Comparison of ENCODE assay signal across 8 cellular contexts in genomic region chrX:10110984-10111363, GRCh38. TPM values are rescaled to one million over a fixed set of nuclear protein-coding genes. Genes with fewer than 3 reads are reported as not detected.
DNase-seq lines count a peak whose midpoint lies in the region; ATAC-seq, FAIRE-seq and TF ChIP-seq lines count a peak whose summit lies in the region.

No MANE protein-coding gene starts in this region.

- TF ChIP-seq CTCF in KMS-11 (conservative IDR thresholded peaks at IDR 0.05; ENCODE audit: low read depth, low read length), result no peak
- no peak for TF ChIP-seq CTCF in lower leg skin (IDR thresholded peaks at IDR 0.05)

- no peak for FAIRE-seq in small intestine (lab: Jason Lieb, UNC)

- H3K27ac ChIP-seq in KMS-11 (peak overlapping the region; percentile 100), small intestine (ENCODE audit: low read depth in 1 of 2, low read length in 1 of 2) (peak overlapping the region; percentile 74 to 97)

- H3K36me3 ChIP-seq in KMS-11 (ENCODE audit: insufficient read depth), result no peaks in the 10 kb centered on the region
- H3K36me3 ChIP-seq in small intestine (ENCODE audit: control insufficient read depth in 2 of 2, insufficient read depth in 2 of 2, low read length in 2 of 2), result no peaks in the 10 kb centered on the region

- H3K4me3 ChIP-seq in KMS-11 (IDR thresholded peaks at IDR 0.05; ENCODE audit: insufficient read depth, low read depth, low read length) (no peak overlapping the region), small intestine (ENCODE audit: low read depth in 1 of 2, low read length in 2 of 2) (no peak overlapping the region), lower leg skin (ENCODE audit: low read depth, poor library complexity, severe bottlenecking) (no peak overlapping the region)

- ATAC-seq in GM19035 (IDR thresholded peaks at IDR 0.05; ENCODE audit: unreplicated experiment), result peak; percentile 47

- H3K36me3 Mint-ChIP-seq in activated naive CD4-positive, alpha-beta T cell treated with anti-CD3 and anti-CD28 coated beads for 36 hours (ENCODE audit: low read depth), result no peaks in the 10 kb centered on the region

- H3K79me2 ChIP-seq in KMS-11 (ENCODE audit: insufficient read depth, low read depth), result peaks cover 27% of the 10 kb centered on the region; the same call in 1 of the 2 replicates

- H3K9ac ChIP-seq in KMS-11, result peak overlapping the region; percentile 94

- H3K4me2 ChIP-seq in KMS-11, result peak overlapping the region; percentile 100

- peak overlapping the region; percentile 91 for H3K27ac Mint-ChIP-seq in activated naive CD4-positive, alpha-beta T cell treated with anti-CD3 and anti-CD28 coated beads for 36 hours

- intact Hi-C loops in activated naive CD4-positive, alpha-beta T cell treated with anti-CD3 and anti-CD28 coated beads for 36 hours (cut with micrococcal nuclease), result loop anchor here (1.0 to 5.0 kb wide), 4 partner anchors 13 to 649 kb away; no protein-coding TSS in a partner anchor
- intact Hi-C loops in lower leg skin (cut with DNase I; ENCODE audit: low total_unique reads), result no loop called here

- H3K9me3 Mint-ChIP-seq in activated naive CD4-positive, alpha-beta T cell treated with anti-CD3 and anti-CD28 coated beads for 36 hours, result no peaks in the 10 kb centered on the region

- no peaks in the 10 kb centered on the region for H4K20me1 ChIP-seq in KMS-11 (ENCODE audit: insufficient read depth)

- peak; percentile 46 for DNase-seq in activated naive CD4-positive, alpha-beta T cell treated with anti-CD3 and anti-CD28 coated beads for 36 hours
- DNase-seq in small intestine (peak; percentile 11), NCI-H2196 treated with DMSO at 0.1 percent for 48 hours (lab: John Stamatoyannopoulos, UW; ENCODE audit: unreplicated experiment) (no peak), GF-D8 (lab: John Stamatoyannopoulos, UW) (no peak), NOMO-1 treated with dmso at 0.1 percent for 144 hours (lab: John Stamatoyannopoulos, UW; ENCODE audit: unreplicated experiment) (no peak), lower leg skin (ENCODE audit: low spot score in 2 of 2) (no peak)

- WGBS in small intestine, 3 donors, result 49 to 68% (median 65%) methylated on average over 9 to 10 of the region's 10 CpGs
- 64% methylated on average over 8 to 10 of the region's 10 CpGs for WGBS in lower leg skin, 2 donors

- H3K4me3 Mint-ChIP-seq in activated naive CD4-positive, alpha-beta T cell treated with anti-CD3 and anti-CD28 coated beads for 36 hours, result peak overlapping the region; percentile 64

- H2AFZ ChIP-seq in KMS-11 (ENCODE audit: low read depth), result peak overlapping the region; percentile 22; the same call in 1 of the 2 replicates

- no peaks in the 10 kb centered on the region for H3K9me3 ChIP-seq in small intestine (ENCODE audit: control insufficient read depth, low read depth)

- no peak for TF ChIP-seq POLR2A in lower leg skin (IDR thresholded peaks at IDR 0.05)

- H3K4me1 ChIP-seq in KMS-11 (ENCODE audit: low read depth, poor library complexity, severe bottlenecking) (peaks cover 82% of the 10 kb centered on the region), small intestine (ENCODE audit: control insufficient read depth in 2 of 2, insufficient read depth in 1 of 2, low read depth in 1 of 2, low read length in 1 of 2) (no peaks in the 10 kb centered on the region)

- H3K27me3 Mint-ChIP-seq in activated naive CD4-positive, alpha-beta T cell treated with anti-CD3 and anti-CD28 coated beads for 36 hours (ENCODE audit: low read depth), result no peaks in the 10 kb centered on the region

- CTCF ChIA-PET in activated naive CD4-positive, alpha-beta T cell treated with anti-CD3 and anti-CD28 coated beads for 36 hours (lab: Charles Lee), result interaction anchor here (0.7 to 16.2 kb wide), 7 partner anchors 9 to 115 kb away, joined by 3 to 241 read pairs (median 4); no protein-coding TSS in a partner anchor

- H3K27me3 ChIP-seq in KMS-11 (ENCODE audit: insufficient read depth, low read depth), result no peaks in the 10 kb centered on the region
- H3K27me3 ChIP-seq in small intestine (ENCODE audit: control insufficient read depth in 2 of 2, insufficient read depth in 2 of 2, low read length in 2 of 2), result no peaks in the 10 kb centered on the region

- peaks cover 57% of the 10 kb centered on the region for H3K4me1 Mint-ChIP-seq in activated naive CD4-positive, alpha-beta T cell treated with anti-CD3 and anti-CD28 coated beads for 36 hours (ENCODE audit: low read depth)

RNA-seq across cellular contexts. Expression of gene CLCN4, which starts 45.8 kb away (rescaled TPM):
- not detected for total RNA-seq in activated naive CD4-positive, alpha-beta T cell treated with anti-CD3 and anti-CD28 coated beads for 36 hours
- polyA plus RNA-seq in small intestine, result under 1 TPM in 2 of 3 donors, not detected in 1; under 0.01 to 0.70 TPM
- total RNA-seq in lower leg skin, result 1 to 10 TPM in 3 of 4 donors, under 1 TPM in 1; 0.54 to 5.0 (median 2.6) TPM

Comparison
In these comparisons a context has a peak if more than half of its experiments do, and no peak if none do; other contexts are left out.
1. DNase-seq: peak in activated naive CD4-positive, alpha-beta T cell treated with anti-CD3 and anti-CD28 coated beads for 36 hours (single experiment) and small intestine (single experiment); none in NCI-H2196 treated with DMSO at 0.1 percent for 48 hours (single experiment), GF-D8 (single experiment), NOMO-1 treated with dmso at 0.1 percent for 144 hours (single experiment) and lower leg skin (0 of 2).